Comparison of ENCODE assay signal across 2 cellular contexts in genomic region chr4:79247695-79248394, GRCh38.
TF ChIP-seq lines count a peak whose summit lies in the region.

No MANE protein-coding gene starts in this region.

TF ChIP-seq in GM12878, 131 proteins besides CTCF, POLR2A, EP300 and RAD21 (continued from another document):
- no peak for TF ChIP-seq RCOR1 (conservative IDR thresholded peaks at IDR 0.05; ENCODE audit: low read depth, low read length)
- no peak for TF ChIP-seq PAX8 (IDR thresholded peaks at IDR 0.05)
- TF ChIP-seq SIN3A (IDR thresholded peaks at IDR 0.05; ENCODE audit: low read depth, low read length): no peak
- TF ChIP-seq NFYA (IDR thresholded peaks at IDR 0.05; ENCODE audit: borderline replicate concordance, low read depth, low read length): no peak
- TF ChIP-seq E2F8 (IDR thresholded peaks at IDR 0.05; ENCODE audit: low read depth, partially characterized antibody): no peak
- no peak for TF ChIP-seq ZBTB40 (IDR thresholded peaks at IDR 0.05; ENCODE audit: borderline replicate concordance)
- TF ChIP-seq ELK1 (IDR thresholded peaks at IDR 0.05; ENCODE audit: low read depth, low read length): no peak
- no peak for TF ChIP-seq TCF12 (IDR thresholded peaks at IDR 0.05; ENCODE audit: low read depth, low read length)
- TF ChIP-seq IRF5 (IDR thresholded peaks at IDR 0.05; ENCODE audit: borderline replicate concordance): no peak
- TF ChIP-seq MEF2B (IDR thresholded peaks at IDR 0.05; ENCODE audit: partially characterized antibody, poor library complexity, severe bottlenecking): no peak
- no peak for TF ChIP-seq HDGF (IDR thresholded peaks at IDR 0.05)
- TF ChIP-seq EGR1 (IDR thresholded peaks at IDR 0.05; ENCODE audit: borderline replicate concordance in 1 of 2, low read depth in 2 of 2, low read length in 2 of 2): no peak
- no peak for TF ChIP-seq SMAD1 (IDR thresholded peaks at IDR 0.05; ENCODE audit: low read depth, partially characterized antibody)
- no peak for TF ChIP-seq NR2F1 (conservative IDR thresholded peaks at IDR 0.05)

TF ChIP-seq in GM23338, 12 proteins besides CTCF, POLR2A, EP300 and RAD21 (continued from another document):
- TF ChIP-seq REST (IDR thresholded peaks at IDR 0.05; ENCODE audit: unreplicated experiment) (no peak), ZNF462 (CRISPR knock-in tag; IDR thresholded peaks at IDR 0.05) (no peak), ZNF331 (CRISPR knock-in tag; IDR thresholded peaks at IDR 0.05; ENCODE audit: low read depth) (no peak), EZH2phosphoT487 (IDR thresholded peaks at IDR 0.05; ENCODE audit: unreplicated experiment) (no peak), ETS1 (IDR thresholded peaks at IDR 0.05) (no peak), NANOG (IDR thresholded peaks at IDR 0.05; ENCODE audit: borderline replicate concordance) (no peak), CREB1 (CRISPR knock-in tag; IDR thresholded peaks at IDR 0.05; ENCODE audit: low read depth) (no peak), POLR2AphosphoS5 (IDR thresholded peaks at IDR 0.05; ENCODE audit: low read depth) (no peak), ZNF114 (CRISPR knock-in tag; IDR thresholded peaks at IDR 0.05) (no peak), EZH2 (IDR thresholded peaks at IDR 0.05; ENCODE audit: low read depth, unreplicated experiment) (no peak)
TF ChIP-seq in GM23338: peak in this region for 0.
